ENCODE assay signal across 1 cellular context in the genomic region with DNA sequence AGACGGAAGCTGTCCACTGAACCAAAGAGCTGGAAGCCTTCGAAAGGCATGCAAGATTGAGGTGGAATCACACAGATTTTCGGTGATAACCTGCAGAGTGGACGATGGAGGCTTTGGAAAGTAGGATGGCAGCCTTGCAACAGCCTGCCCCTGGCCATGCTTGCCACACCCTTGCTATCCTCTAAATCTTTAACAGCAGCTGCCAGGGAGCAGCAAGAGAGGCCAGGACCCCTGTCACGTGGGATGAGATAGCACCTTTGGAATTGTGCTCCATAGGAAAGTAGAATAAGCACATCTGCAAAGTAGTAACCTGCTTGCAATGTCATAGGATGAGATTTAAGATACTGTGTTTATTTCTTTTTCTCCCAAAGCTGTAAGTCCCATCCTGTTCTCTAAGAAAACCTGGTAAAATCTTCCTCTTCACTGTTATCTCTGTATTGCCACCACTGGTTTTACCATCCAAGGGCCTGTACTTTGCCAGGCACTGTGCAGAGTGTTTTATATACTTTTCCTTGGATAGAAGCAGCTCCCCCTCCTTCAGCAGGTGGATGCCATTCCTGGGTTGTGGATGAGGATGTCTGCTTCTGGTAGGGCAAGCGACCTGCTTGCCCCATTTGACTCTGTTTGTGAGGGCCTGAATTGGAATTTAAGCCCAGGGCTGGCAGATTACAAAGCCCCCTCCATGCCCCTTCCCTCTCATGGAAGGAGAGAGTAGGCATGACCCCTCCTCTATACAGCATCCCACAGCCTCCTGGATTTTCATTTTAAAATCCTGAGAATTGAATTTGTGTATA.
TF ChIP-seq lines count a peak whose summit lies in the region.

No MANE protein-coding gene starts in this region.

TF ChIP-seq in K562, 482 proteins besides CTCF, POLR2A, EP300 and RAD21 (continued from another document):
- TF ChIP-seq, protein P1, sequence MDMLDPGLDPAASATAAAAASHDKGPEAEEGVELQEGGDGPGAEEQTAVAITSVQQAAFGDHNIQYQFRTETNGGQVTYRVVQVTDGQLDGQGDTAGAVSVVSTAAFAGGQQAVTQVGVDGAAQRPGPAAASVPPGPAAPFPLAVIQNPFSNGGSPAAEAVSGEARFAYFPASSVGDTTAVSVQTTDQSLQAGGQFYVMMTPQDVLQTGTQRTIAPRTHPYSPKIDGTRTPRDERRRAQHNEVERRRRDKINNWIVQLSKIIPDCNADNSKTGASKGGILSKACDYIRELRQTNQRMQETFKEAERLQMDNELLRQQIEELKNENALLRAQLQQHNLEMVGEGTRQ (CRISPR knock-in tag; IDR thresholded peaks at IDR 0.05), result 0 out of 2 replicates have a peak, but pooled peaks have one; percentile 36
- TF ChIP-seq ZNF23 (CRISPR knock-in tag; IDR thresholded peaks at IDR 0.05), result no peak
- TF ChIP-seq EWSR1 (IDR thresholded peaks at IDR 0.05; ENCODE audit: borderline replicate concordance, low read depth, partially characterized antibody), result no peak
- no peak for TF ChIP-seq NCOA4 (IDR thresholded peaks at IDR 0.05; ENCODE audit: partially characterized antibody)
- no peak for TF ChIP-seq PTRF (tag; IDR thresholded peaks at IDR 0.05)
- no peak for TF ChIP-seq SMAD1 (IDR thresholded peaks at IDR 0.05; ENCODE audit: low read depth, low read length, partially characterized antibody)
- peak; percentile 43; the same call in 1 of the 2 replicates for TF ChIP-seq RAD51 (IDR thresholded peaks at IDR 0.05; ENCODE audit: borderline replicate concordance, low read depth)
